In the genomic region with DNA sequence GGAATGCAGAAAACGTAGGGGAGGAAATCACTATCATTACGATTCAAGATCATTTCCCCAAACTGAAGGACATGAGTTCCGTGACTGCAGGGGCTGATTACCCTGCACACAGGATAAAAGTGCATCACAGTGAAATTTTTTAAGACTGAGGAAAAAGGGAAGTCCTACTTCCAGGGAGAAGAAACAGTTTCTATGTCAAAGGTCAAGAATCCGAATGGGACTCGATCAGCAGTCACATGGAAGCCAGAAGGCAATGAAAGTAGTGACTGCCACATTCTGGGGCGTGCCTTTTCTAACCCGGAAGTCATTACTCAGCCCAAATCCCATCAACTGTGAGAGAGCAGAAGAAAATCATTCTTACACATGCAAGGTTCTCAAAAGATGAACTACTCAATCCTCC, we compare ENCODE assay signal across 9 cellular contexts. TPM values are rescaled to one million over a fixed set of nuclear protein-coding genes. Genes with fewer than 3 reads are reported as not detected.
DNase-seq lines count a peak whose midpoint lies in the region; ATAC-seq, FAIRE-seq and TF ChIP-seq lines count a peak whose summit lies in the region.
"Had no signal": no experiment of that assay in that cellular context is flagged by ENCODE, and none has a peak within 500 bp of the region (broad histone marks: within the 10 kb centered on the region; RNA-seq: fewer than 3 reads in every experiment).

No MANE protein-coding gene starts in this region.

- H3K9me3 ChIP-seq in Peyer's patch (no peaks in the 10 kb centered on the region), pancreas (no peaks in the 10 kb centered on the region)

- no peak for FAIRE-seq in pancreas (lab: Jason Lieb, UNC)

- WGBS in pancreas, 2 donors = 58 to 65% methylated on average over 7 of the region's 7 CpGs

- H3K4me1 ChIP-seq in Peyer's patch = peaks cover 0 to 42% (median 0%) of the 10 kb centered on the region in 4 donors
- no peaks in the 10 kb centered on the region for H3K4me1 ChIP-seq in pancreas

- ATAC-seq in pancreas = peak in 3 of 4 donors; percentile 44 to 81 (median 73)
- ATAC-seq in HG03457 (IDR thresholded peaks at IDR 0.05; ENCODE audit: unreplicated experiment) = no peak

- no peaks in the 10 kb centered on the region for H3K27me3 ChIP-seq in Peyer's patch
- H3K27me3 ChIP-seq in pancreas = no peaks in the 10 kb centered on the region

- intact Hi-C loops in pancreas (cut with DNase I) = no loop called here

- TF ChIP-seq CTCF in Peyer's patch (IDR thresholded peaks at IDR 0.05) (no peak), pancreas (IDR thresholded peaks at IDR 0.05) (no peak)

- no peak overlapping the region for H3K4me3 ChIP-seq in Peyer's patch
- H3K4me3 ChIP-seq in pancreas = no peak overlapping the region

- DNase-seq in EL = peak; percentile 45
- peak in 1 of 3 donors; percentile 77 for DNase-seq in Peyer's patch
- peak; percentile 40 for DNase-seq in foreskin melanocyte
- DNase-seq in pancreas = no peak
- no peak for DNase-seq in Kasumi-1 (lab: John Stamatoyannopoulos, UW)
- DNase-seq in activated effector memory CD4-positive, alpha-beta T cell treated with Interleukin-2 at 50 U/mL for 16 hours = no peak
- no peak for DNase-seq in T-helper 9 cell
- DNase-seq: NCI-H146 had no signal

- no peak for TF ChIP-seq POLR2A in Peyer's patch (IDR thresholded peaks at IDR 0.05)

- H3K36me3 ChIP-seq in Peyer's patch (peaks cover 0 to 18% (median 0%) of the 10 kb centered on the region in 3 donors), pancreas (peaks cover 0 to 6% (median 0%) of the 10 kb centered on the region in 3 donors)

- peak overlapping the region in 3 of 4 donors; percentile 5 to 40 (median 29) for H3K27ac ChIP-seq in Peyer's patch
- H3K27ac ChIP-seq in pancreas = no peak overlapping the region

RNA-seq across cellular contexts. Expression of gene ZZEF1, which starts 12.1 kb away (rescaled TPM):
- 100 to 1,000 TPM; 167 to 754 (median 598) TPM for total RNA-seq in Peyer's patch
- total RNA-seq in pancreas = 10 to 100 TPM; 22.7 to 31.6 (median 27.7) TPM
- polyA plus RNA-seq in pancreas = 10 to 100 TPM; 15.8 to 29.7 TPM

RNA-seq across cellular contexts. Expression of gene CYB5D2, which starts 12.3 kb away (rescaled TPM):
- total RNA-seq in Peyer's patch (10 to 100 TPM; 15.7 to 39.9 (median 25.3) TPM), pancreas (1 to 10 TPM; 6.7 to 9.1 (median 8.4) TPM)
- 10 to 100 TPM; 11.7 to 18.4 TPM for polyA plus RNA-seq in pancreas

Comparison
In these comparisons a context has a peak if more than half of its experiments do, and no peak if none do; other contexts are left out.
1. DNase-seq: peak in EL (single experiment) and foreskin melanocyte (single experiment); none in pancreas (0 of 6), Kasumi-1 (0 of 2), activated effector memory CD4-positive, alpha-beta T cell treated with Interleukin-2 at 50 U/mL for 16 hours (single experiment) and T-helper 9 cell (single experiment).
2. H3K27ac ChIP-seq: peak in Peyer's patch (3 of 4); none in pancreas (0 of 4).
3. RNA of gene ZZEF1, which starts 12.1 kb away (total RNA-seq): 167 to 754 TPM in Peyer's patch; 22.7 to 31.6 TPM in pancreas; every median in the first group is over 4 times any median in the second.